9 cellular contexts compared by ENCODE assay signal in genomic region chr19:55368701-55369563, GRCh38. TPM values are rescaled to one million over a fixed set of nuclear protein-coding genes. Genes with fewer than 3 reads are reported as not detected.
DNase-seq lines count a peak whose midpoint lies in the region; ATAC-seq and TF ChIP-seq lines count a peak whose summit lies in the region.
"Had no signal": no experiment of that assay in that cellular context is flagged by ENCODE, and none has a peak within 500 bp of the region (broad histone marks: within the 10 kb centered on the region; RNA-seq: fewer than 3 reads in every experiment).

No MANE protein-coding gene starts in this region.

- no peaks in the 10 kb centered on the region; the same call in 1 of the 2 replicates for H3K9me3 ChIP-seq in AG04450 (ENCODE audit: control insufficient read depth, insufficient read depth, low read length)

- H3K4me3 ChIP-seq in AG04450 (ENCODE audit: low read depth, low read length) (peak overlapping the region; percentile 62), H7 (ENCODE audit: insufficient read depth, low read depth, low read length) (peak overlapping the region; percentile 59)

- DNase-seq in AG04450 (ENCODE audit: low read depth, low spot score) (no peak), H7 (peak; percentile 92), amniotic stem cell (lab: John Stamatoyannopoulos, UW) (peak; percentile 27), left kidney (ENCODE audit: low read depth, low spot score) (peak; percentile 75), NCI-H774 (lab: John Stamatoyannopoulos, UW) (no peak)

- H3K27me3 ChIP-seq in AG04450 (ENCODE audit: control insufficient read depth, insufficient read depth, low read length) (no peaks in the 10 kb centered on the region), H7 (ENCODE audit: control insufficient read depth, insufficient read depth, low read length) (peaks cover 36% of the 10 kb centered on the region)

- CTCF ChIA-PET in AG04450 (lab: Charles Lee) = interaction anchor here (0.6 kb wide), 1 partner anchor 69 kb away, joined by 3 read pairs; no protein-coding TSS in a partner anchor

- ATAC-seq in GM18498 (IDR thresholded peaks at IDR 0.05; ENCODE audit: unreplicated experiment) (no peak), GM19324 (IDR thresholded peaks at IDR 0.05; ENCODE audit: low FRiP score, unreplicated experiment) (no peak), HG03460 (IDR thresholded peaks at IDR 0.05; ENCODE audit: unreplicated experiment) (no peak)

- no peak for TF ChIP-seq CTCF in AG04450 (IDR thresholded peaks at IDR 0.05; ENCODE audit: low read depth, low read length)

- POLR2A ChIA-PET in AG04450 (lab: Yijun Ruan, JAX) = interaction anchor here (0.5 to 3.0 kb wide), 7 partner anchors 15 to 286 kb away, joined by 3 to 27 read pairs (median 4); partner anchors contain the start of genes KMT5C, TMEM238, TNNI3 and U2AF2

- peak overlapping the region; percentile 75 for H3K27ac ChIP-seq in AG04450 (ENCODE audit: low read depth, low read length)

- H3K36me3 ChIP-seq in H7 (replicated peaks; ENCODE audit: control insufficient read depth, insufficient read depth, low read length) = no peaks in the 10 kb centered on the region

RNA-seq across cellular contexts. Expression of gene IL11, which starts 1.3 kb away (rescaled TPM):
- 14.8 and 19.9 TPM in 2 replicates for polyA plus RNA-seq in AG04450 (2011; rRNA removed)
- polyA minus RNA-seq in AG04450 (2011; rRNA and poly(A)+ RNA removed) = 9.2 and 10.4 TPM in 2 replicates
- 0.59 and 1.2 TPM in 2 replicates for total RNA-seq in H7 (2014; rRNA removed; shearing (Covaris generic))

RNA-seq across cellular contexts. Expression of gene GARIN5B, which starts 5.9 kb away (rescaled TPM):
- not detected in 2 replicates for polyA plus RNA-seq in AG04450 (2011; rRNA removed)
- polyA minus RNA-seq in AG04450 (2011; rRNA and poly(A)+ RNA removed) = not detected in 2 replicates
- not detected in 2 replicates for total RNA-seq in H7 (2014; rRNA removed; shearing (Covaris generic))
- total RNA-seq: myocyte had no signal

RNA-seq across cellular contexts. Expression of gene TMEM190, which starts 7.7 kb away (rescaled TPM):
- 0.32 and 0.50 TPM in 2 replicates for polyA plus RNA-seq in AG04450 (2011; rRNA removed)
- not detected in 2 replicates for polyA minus RNA-seq in AG04450 (2011; rRNA and poly(A)+ RNA removed)
- not detected in 2 replicates for total RNA-seq in H7 (2014; rRNA removed; shearing (Covaris generic))
- total RNA-seq: myocyte had no signal

RNA-seq across cellular contexts. Expression of gene COX6B2, which starts 14.4 kb away (rescaled TPM):
- polyA plus RNA-seq in AG04450 (2011; rRNA removed) = 0.16 and 0.19 TPM in 2 replicates
- 0.23 TPM in 1 of 2 replicates, not detected in the other for polyA minus RNA-seq in AG04450 (2011; rRNA and poly(A)+ RNA removed)
- 0.17 and 0.30 TPM in 2 replicates for total RNA-seq in H7 (2014; rRNA removed; shearing (Covaris generic))

RNA-seq across cellular contexts. Expression of gene TMEM238, which starts 15.2 kb away (rescaled TPM):
- polyA plus RNA-seq in AG04450 (2011; rRNA removed) = not detected in 2 replicates
- not detected in 2 replicates for polyA minus RNA-seq in AG04450 (2011; rRNA and poly(A)+ RNA removed)
- total RNA-seq in H7 (2014; rRNA removed; shearing (Covaris generic)) = 1.0 TPM in 1 of 2 replicates, not detected in the other
- total RNA-seq: myocyte had no signal

Comparison
In these comparisons a context has a peak if more than half of its experiments do, and no peak if none do; other contexts are left out.
1. DNase-seq: peak in H7 (single experiment), amniotic stem cell (single experiment) and left kidney (single experiment); none in AG04450 (single experiment) and NCI-H774 (single experiment).